In genomic region chr16:49204191-49204590, GRCh38 we compare ENCODE assay signal across 34 cellular contexts.
"Had no signal": no experiment of that assay in that cellular context is flagged by ENCODE, and none has a peak within 500 bp of the region (broad histone marks: within the 10 kb centered on the region; RNA-seq: fewer than 3 reads in every experiment).

No MANE protein-coding gene starts in this region.

- H3K36me3 ChIP-seq: MG63 had no signal

- DNase-seq: Karpas-422, Kasumi-1, KG1, MG63, MM.1S, MV-4-11, NCI-H1048, NCI-H1092, NCI-H1092 treated with DMSO at 0.1 percent for 48 hours, NCI-H1105, NCI-H1105 treated with DMSO at 0.1 percent for 48 hours, NCI-H1417, NCI-H1417 treated with DMSO at 0.1 percent for 48 hours, NCI-H1436, NCI-H1436 treated with DMSO at 0.1 percent for 48 hours, NCI-H146, NCI-H1694, NCI-H1694 treated with DMSO at 0.1 percent for 48 hours, NCI-H187, NCI-H187 treated with DMSO at 0.1 percent for 48 hours, NCI-H1930, NCI-H2029, NCI-H2029 treated with DMSO at 0.1 percent for 48 hours, NCI-H2081, NCI-H2081 treated with DMSO at 0.1 percent for 48 hours, NCI-H2107, NCI-H2171, NCI-H2171 treated with DMSO at 0.1 percent for 48 hours, NCI-H2227 treated with DMSO at 0.1 percent for 48 hours, NCI-H226, NCI-H345, NCI-H446, NCI-H446 treated with DMSO at 0.1 percent for 48 hours had no signal

- H3K4me3 ChIP-seq: MG63 had no signal

- H3K9me3 ChIP-seq: MG63 had no signal

- H3K27me3 ChIP-seq: MG63 had no signal

- H3K27ac ChIP-seq: KMS-11 had no signal
